ENCODE assay signal across 1 cellular context in the genomic region with DNA sequence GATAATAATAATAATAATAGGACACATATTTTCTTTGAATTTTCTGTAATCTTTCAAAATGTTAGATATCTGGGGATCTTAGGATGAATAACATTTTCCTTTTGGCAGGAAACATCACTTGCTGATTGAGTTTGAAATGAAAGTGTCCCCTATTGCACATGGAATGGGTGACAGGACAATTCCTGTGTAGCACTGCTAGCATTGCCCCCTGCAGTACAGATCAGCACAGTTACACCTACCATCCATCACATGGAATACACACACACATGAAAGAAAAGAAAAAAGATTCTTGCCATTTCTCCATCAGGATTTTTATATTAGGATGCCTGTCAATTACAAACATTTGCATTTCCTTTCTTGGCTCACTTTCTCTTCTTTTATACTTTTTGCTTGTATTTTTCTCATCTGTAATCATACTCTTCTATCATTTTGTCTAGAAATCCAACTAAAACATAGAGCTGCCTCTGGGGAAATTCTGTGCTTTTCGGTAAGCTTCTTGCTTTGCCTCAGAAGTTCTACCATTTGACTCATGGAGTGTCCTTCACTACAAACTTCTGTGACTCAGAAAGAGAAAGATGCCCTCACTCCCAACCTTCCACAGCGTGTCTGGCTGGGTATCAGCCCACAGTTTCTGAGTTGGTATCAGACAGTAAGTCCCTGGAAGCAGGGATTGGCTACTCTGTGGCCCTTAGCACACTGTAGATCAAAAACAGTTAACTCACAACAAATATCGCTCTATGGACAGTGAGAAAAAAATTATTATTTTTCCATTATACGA.
TF ChIP-seq lines count a peak whose summit lies in the region.

No MANE protein-coding gene starts in this region.

TF ChIP-seq in GM12878, 131 proteins besides CTCF, POLR2A, EP300 and RAD21 (continued from another document and continues in another):
- TF ChIP-seq, protein P1, sequence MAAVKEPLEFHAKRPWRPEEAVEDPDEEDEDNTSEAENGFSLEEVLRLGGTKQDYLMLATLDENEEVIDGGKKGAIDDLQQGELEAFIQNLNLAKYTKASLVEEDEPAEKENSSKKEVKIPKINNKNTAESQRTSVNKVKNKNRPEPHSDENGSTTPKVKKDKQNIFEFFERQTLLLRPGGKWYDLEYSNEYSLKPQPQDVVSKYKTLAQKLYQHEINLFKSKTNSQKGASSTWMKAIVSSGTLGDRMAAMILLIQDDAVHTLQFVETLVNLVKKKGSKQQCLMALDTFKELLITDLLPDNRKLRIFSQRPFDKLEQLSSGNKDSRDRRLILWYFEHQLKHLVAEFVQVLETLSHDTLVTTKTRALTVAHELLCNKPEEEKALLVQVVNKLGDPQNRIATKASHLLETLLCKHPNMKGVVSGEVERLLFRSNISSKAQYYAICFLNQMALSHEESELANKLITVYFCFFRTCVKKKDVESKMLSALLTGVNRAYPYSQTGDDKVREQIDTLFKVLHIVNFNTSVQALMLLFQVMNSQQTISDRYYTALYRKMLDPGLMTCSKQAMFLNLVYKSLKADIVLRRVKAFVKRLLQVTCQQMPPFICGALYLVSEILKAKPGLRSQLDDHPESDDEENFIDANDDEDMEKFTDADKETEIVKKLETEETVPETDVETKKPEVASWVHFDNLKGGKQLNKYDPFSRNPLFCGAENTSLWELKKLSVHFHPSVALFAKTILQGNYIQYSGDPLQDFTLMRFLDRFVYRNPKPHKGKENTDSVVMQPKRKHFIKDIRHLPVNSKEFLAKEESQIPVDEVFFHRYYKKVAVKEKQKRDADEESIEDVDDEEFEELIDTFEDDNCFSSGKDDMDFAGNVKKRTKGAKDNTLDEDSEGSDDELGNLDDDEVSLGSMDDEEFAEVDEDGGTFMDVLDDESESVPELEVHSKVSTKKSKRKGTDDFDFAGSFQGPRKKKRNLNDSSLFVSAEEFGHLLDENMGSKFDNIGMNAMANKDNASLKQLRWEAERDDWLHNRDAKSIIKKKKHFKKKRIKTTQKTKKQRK (IDR thresholded peaks at IDR 0.05; ENCODE audit: low read depth, low read length): no peak
- TF ChIP-seq, protein P2, sequence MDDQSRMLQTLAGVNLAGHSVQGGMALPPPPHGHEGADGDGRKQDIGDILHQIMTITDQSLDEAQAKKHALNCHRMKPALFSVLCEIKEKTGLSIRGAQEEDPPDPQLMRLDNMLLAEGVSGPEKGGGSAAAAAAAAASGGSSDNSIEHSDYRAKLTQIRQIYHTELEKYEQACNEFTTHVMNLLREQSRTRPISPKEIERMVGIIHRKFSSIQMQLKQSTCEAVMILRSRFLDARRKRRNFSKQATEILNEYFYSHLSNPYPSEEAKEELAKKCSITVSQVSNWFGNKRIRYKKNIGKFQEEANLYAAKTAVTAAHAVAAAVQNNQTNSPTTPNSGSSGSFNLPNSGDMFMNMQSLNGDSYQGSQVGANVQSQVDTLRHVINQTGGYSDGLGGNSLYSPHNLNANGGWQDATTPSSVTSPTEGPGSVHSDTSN (IDR thresholded peaks at IDR 0.05; ENCODE audit: insufficient replicate concordance, low read depth, low read length): no peak
- TF ChIP-seq, protein P3, sequence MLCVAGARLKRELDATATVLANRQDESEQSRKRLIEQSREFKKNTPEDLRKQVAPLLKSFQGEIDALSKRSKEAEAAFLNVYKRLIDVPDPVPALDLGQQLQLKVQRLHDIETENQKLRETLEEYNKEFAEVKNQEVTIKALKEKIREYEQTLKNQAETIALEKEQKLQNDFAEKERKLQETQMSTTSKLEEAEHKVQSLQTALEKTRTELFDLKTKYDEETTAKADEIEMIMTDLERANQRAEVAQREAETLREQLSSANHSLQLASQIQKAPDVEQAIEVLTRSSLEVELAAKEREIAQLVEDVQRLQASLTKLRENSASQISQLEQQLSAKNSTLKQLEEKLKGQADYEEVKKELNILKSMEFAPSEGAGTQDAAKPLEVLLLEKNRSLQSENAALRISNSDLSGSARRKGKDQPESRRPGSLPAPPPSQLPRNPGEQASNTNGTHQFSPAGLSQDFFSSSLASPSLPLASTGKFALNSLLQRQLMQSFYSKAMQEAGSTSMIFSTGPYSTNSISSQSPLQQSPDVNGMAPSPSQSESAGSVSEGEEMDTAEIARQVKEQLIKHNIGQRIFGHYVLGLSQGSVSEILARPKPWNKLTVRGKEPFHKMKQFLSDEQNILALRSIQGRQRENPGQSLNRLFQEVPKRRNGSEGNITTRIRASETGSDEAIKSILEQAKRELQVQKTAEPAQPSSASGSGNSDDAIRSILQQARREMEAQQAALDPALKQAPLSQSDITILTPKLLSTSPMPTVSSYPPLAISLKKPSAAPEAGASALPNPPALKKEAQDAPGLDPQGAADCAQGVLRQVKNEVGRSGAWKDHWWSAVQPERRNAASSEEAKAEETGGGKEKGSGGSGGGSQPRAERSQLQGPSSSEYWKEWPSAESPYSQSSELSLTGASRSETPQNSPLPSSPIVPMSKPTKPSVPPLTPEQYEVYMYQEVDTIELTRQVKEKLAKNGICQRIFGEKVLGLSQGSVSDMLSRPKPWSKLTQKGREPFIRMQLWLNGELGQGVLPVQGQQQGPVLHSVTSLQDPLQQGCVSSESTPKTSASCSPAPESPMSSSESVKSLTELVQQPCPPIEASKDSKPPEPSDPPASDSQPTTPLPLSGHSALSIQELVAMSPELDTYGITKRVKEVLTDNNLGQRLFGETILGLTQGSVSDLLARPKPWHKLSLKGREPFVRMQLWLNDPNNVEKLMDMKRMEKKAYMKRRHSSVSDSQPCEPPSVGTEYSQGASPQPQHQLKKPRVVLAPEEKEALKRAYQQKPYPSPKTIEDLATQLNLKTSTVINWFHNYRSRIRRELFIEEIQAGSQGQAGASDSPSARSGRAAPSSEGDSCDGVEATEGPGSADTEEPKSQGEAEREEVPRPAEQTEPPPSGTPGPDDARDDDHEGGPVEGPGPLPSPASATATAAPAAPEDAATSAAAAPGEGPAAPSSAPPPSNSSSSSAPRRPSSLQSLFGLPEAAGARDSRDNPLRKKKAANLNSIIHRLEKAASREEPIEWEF (IDR thresholded peaks at IDR 0.05; ENCODE audit: insufficient replicate concordance, low read depth, low read length): no peak
- TF ChIP-seq NR2C1 (IDR thresholded peaks at IDR 0.05) (no peak), NFIC (IDR thresholded peaks at IDR 0.05; ENCODE audit: low read depth, low read length) (peak; percentile 89), ZNF274 (IDR thresholded peaks at IDR 0.05; ENCODE audit: insufficient read depth, insufficient read length) (no peak), TAF1 (IDR thresholded peaks at IDR 0.05; ENCODE audit: borderline replicate concordance, low read depth, low read length) (no peak), BHLHE40 (IDR thresholded peaks at IDR 0.05; ENCODE audit: borderline replicate concordance in 1 of 2, low read depth in 2 of 2, low read length in 1 of 2) (no peak), ZNF622 (IDR thresholded peaks at IDR 0.05) (no peak), NR2C2 (IDR thresholded peaks at IDR 0.05; ENCODE audit: borderline replicate concordance, control insufficient read depth, insufficient read length, low read depth) (no peak), GATAD2B (conservative IDR thresholded peaks at IDR 0.05; ENCODE audit: low read depth) (no peak), SMC3 (IDR thresholded peaks at IDR 0.05; ENCODE audit: borderline replicate concordance, low read length) (no peak), FOXM1 (IDR thresholded peaks at IDR 0.05; ENCODE audit: low read depth, low read length) (peak; percentile 87; the same call in 1 of the 2 replicates), WRNIP1 (IDR thresholded peaks at IDR 0.05; ENCODE audit: borderline replicate concordance, low read depth, low read length) (no peak), PAX8 (IDR thresholded peaks at IDR 0.05) (no peak), SIN3A (IDR thresholded peaks at IDR 0.05; ENCODE audit: low read depth, low read length) (no peak), KDM1A (IDR thresholded peaks at IDR 0.05; ENCODE audit: borderline replicate concordance) (no peak), YY1 (IDR thresholded peaks at IDR 0.05; ENCODE audit: low read depth, low read length) (no peak), RUNX3 (IDR thresholded peaks at IDR 0.05; ENCODE audit: low read length) (peak; percentile 68), JUNB (IDR thresholded peaks at IDR 0.05) (peak; percentile 98), BACH1 (IDR thresholded peaks at IDR 0.05; ENCODE audit: borderline replicate concordance) (no peak), SRF (IDR thresholded peaks at IDR 0.05; ENCODE audit: low read depth in 2 of 2, low read length in 2 of 2) (peak in 1 of 2 experiments; percentile 51; a peak in 1 of 4 replicates), TBL1XR1 (IDR thresholded peaks at IDR 0.05; ENCODE audit: low read depth, low read length) (no peak)
- TF ChIP-seq, protein P4, sequence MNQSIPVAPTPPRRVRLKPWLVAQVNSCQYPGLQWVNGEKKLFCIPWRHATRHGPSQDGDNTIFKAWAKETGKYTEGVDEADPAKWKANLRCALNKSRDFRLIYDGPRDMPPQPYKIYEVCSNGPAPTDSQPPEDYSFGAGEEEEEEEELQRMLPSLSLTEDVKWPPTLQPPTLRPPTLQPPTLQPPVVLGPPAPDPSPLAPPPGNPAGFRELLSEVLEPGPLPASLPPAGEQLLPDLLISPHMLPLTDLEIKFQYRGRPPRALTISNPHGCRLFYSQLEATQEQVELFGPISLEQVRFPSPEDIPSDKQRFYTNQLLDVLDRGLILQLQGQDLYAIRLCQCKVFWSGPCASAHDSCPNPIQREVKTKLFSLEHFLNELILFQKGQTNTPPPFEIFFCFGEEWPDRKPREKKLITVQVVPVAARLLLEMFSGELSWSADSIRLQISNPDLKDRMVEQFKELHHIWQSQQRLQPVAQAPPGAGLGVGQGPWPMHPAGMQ (IDR thresholded peaks at IDR 0.05; ENCODE audit: borderline replicate concordance): no peak
- TF ChIP-seq, protein P5, sequence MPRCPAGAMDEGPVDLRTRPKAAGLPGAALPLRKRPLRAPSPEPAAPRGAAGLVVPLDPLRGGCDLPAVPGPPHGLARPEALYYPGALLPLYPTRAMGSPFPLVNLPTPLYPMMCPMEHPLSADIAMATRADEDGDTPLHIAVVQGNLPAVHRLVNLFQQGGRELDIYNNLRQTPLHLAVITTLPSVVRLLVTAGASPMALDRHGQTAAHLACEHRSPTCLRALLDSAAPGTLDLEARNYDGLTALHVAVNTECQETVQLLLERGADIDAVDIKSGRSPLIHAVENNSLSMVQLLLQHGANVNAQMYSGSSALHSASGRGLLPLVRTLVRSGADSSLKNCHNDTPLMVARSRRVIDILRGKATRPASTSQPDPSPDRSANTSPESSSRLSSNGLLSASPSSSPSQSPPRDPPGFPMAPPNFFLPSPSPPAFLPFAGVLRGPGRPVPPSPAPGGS (IDR thresholded peaks at IDR 0.05; ENCODE audit: borderline replicate concordance, insufficient read depth, low read depth, low read length, poor library complexity, severe bottlenecking): peak; percentile 62
- TF ChIP-seq, protein P6, sequence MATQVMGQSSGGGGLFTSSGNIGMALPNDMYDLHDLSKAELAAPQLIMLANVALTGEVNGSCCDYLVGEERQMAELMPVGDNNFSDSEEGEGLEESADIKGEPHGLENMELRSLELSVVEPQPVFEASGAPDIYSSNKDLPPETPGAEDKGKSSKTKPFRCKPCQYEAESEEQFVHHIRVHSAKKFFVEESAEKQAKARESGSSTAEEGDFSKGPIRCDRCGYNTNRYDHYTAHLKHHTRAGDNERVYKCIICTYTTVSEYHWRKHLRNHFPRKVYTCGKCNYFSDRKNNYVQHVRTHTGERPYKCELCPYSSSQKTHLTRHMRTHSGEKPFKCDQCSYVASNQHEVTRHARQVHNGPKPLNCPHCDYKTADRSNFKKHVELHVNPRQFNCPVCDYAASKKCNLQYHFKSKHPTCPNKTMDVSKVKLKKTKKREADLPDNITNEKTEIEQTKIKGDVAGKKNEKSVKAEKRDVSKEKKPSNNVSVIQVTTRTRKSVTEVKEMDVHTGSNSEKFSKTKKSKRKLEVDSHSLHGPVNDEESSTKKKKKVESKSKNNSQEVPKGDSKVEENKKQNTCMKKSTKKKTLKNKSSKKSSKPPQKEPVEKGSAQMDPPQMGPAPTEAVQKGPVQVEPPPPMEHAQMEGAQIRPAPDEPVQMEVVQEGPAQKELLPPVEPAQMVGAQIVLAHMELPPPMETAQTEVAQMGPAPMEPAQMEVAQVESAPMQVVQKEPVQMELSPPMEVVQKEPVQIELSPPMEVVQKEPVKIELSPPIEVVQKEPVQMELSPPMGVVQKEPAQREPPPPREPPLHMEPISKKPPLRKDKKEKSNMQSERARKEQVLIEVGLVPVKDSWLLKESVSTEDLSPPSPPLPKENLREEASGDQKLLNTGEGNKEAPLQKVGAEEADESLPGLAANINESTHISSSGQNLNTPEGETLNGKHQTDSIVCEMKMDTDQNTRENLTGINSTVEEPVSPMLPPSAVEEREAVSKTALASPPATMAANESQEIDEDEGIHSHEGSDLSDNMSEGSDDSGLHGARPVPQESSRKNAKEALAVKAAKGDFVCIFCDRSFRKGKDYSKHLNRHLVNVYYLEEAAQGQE (IDR thresholded peaks at IDR 0.05; ENCODE audit: low read depth, low read length): no peak
- TF ChIP-seq, protein P7, sequence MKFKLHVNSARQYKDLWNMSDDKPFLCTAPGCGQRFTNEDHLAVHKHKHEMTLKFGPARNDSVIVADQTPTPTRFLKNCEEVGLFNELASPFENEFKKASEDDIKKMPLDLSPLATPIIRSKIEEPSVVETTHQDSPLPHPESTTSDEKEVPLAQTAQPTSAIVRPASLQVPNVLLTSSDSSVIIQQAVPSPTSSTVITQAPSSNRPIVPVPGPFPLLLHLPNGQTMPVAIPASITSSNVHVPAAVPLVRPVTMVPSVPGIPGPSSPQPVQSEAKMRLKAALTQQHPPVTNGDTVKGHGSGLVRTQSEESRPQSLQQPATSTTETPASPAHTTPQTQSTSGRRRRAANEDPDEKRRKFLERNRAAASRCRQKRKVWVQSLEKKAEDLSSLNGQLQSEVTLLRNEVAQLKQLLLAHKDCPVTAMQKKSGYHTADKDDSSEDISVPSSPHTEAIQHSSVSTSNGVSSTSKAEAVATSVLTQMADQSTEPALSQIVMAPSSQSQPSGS (IDR thresholded peaks at IDR 0.05; ENCODE audit: low read length): peak; percentile 74
- TF ChIP-seq, protein P8, sequence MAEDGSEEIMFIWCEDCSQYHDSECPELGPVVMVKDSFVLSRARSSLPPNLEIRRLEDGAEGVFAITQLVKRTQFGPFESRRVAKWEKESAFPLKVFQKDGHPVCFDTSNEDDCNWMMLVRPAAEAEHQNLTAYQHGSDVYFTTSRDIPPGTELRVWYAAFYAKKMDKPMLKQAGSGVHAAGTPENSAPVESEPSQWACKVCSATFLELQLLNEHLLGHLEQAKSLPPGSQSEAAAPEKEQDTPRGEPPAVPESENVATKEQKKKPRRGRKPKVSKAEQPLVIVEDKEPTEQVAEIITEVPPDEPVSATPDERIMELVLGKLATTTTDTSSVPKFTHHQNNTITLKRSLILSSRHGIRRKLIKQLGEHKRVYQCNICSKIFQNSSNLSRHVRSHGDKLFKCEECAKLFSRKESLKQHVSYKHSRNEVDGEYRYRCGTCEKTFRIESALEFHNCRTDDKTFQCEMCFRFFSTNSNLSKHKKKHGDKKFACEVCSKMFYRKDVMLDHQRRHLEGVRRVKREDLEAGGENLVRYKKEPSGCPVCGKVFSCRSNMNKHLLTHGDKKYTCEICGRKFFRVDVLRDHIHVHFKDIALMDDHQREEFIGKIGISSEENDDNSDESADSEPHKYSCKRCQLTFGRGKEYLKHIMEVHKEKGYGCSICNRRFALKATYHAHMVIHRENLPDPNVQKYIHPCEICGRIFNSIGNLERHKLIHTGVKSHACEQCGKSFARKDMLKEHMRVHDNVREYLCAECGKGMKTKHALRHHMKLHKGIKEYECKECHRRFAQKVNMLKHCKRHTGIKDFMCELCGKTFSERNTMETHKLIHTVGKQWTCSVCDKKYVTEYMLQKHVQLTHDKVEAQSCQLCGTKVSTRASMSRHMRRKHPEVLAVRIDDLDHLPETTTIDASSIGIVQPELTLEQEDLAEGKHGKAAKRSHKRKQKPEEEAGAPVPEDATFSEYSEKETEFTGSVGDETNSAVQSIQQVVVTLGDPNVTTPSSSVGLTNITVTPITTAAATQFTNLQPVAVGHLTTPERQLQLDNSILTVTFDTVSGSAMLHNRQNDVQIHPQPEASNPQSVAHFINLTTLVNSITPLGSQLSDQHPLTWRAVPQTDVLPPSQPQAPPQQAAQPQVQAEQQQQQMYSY (CRISPR knock-in tag; IDR thresholded peaks at IDR 0.05): no peak
